21 cellular contexts compared by ENCODE assay signal in genomic region chr18:59649575-59649974, GRCh38. TPM values are rescaled to one million over a fixed set of nuclear protein-coding genes. Genes with fewer than 3 reads are reported as not detected.
"Had no signal": no experiment of that assay in that cellular context is flagged by ENCODE, and none has a peak within 500 bp of the region (broad histone marks: within the 10 kb centered on the region; RNA-seq: fewer than 3 reads in every experiment).

No MANE protein-coding gene starts in this region.

- H3K4me3 ChIP-seq: left lung, lung, right lobe of liver, thoracic aorta, upper lobe of left lung had no signal

- H3K9ac ChIP-seq: parathyroid adenoma had no signal

- H3K9me3 ChIP-seq: left lung, neutrophil, right lobe of liver, thoracic aorta, upper lobe of left lung had no signal

- H3K36me3 Mint-ChIP-seq: activated naive CD4-positive, alpha-beta T cell treated with anti-CD3 and anti-CD28 coated beads, Interleukin-2, amount 10 ng/mL, durations not matched to agents 7 days and 5 days; natural killer cell had no signal

- DNase-seq: activated CD4-positive, alpha-beta memory T cell treated with anti-CD3 and anti-CD28 coated beads, Interleukin-2, amount 10 ng/mL, durations not matched to agents 7 days and 5 days; activated CD4-positive, alpha-beta T cell treated with anti-CD3 and anti-CD28 coated beads for 4 hours; activated CD4-positive, CD25-positive, alpha-beta regulatory T cell; activated effector memory CD4-positive, alpha-beta T cell treated with anti-CD3 and anti-CD28 coated beads, Interleukin-2, amount 50 U/mL, for 16 hours; activated naive CD4-positive, alpha-beta T cell treated with anti-CD3 and anti-CD28 coated beads, Interleukin-2, amount 10 ng/mL, durations not matched to agents 7 days and 5 days; amygdala; cortex of kidney; left lung; natural killer cell; right lobe of liver; stimulated activated CD4-positive, alpha-beta T cell treated with anti-CD3 and anti-CD28 coated beads, Interleukin-4, amount 100 ng/mL, for 24 hours; stimulated activated naive CD4-positive, alpha-beta T cell treated with Interleukin-2 at 50 U/mL for 16 hours; SW 1271; T-helper 17 cell; upper lobe of left lung had no signal

- H3K9me3 Mint-ChIP-seq: activated CD4-positive, alpha-beta memory T cell treated with anti-CD3 and anti-CD28 coated beads, Interleukin-2, amount 10 ng/mL, durations not matched to agents 7 days and 5 days; activated naive CD4-positive, alpha-beta T cell treated with anti-CD3 and anti-CD28 coated beads, Interleukin-2, amount 10 ng/mL, durations not matched to agents 7 days and 5 days; natural killer cell had no signal

- H3K27me3 ChIP-seq: left lung, neutrophil, right lobe of liver, upper lobe of left lung had no signal

- FAIRE-seq: bronchial epithelial cell had no signal

- H2AFZ ChIP-seq: parathyroid adenoma had no signal

- H3K4me1 ChIP-seq: left lung, parathyroid adenoma, right lobe of liver, upper lobe of left lung had no signal

- ATAC-seq: left lung, natural killer cell, right lobe of liver, T-helper 17 cell had no signal

- H3K27ac ChIP-seq: epithelial cell of prostate, left lung, neutrophil, parathyroid adenoma, right lobe of liver, thoracic aorta, upper lobe of left lung had no signal

- H3K27ac Mint-ChIP-seq: activated CD4-positive, alpha-beta memory T cell treated with anti-CD3 and anti-CD28 coated beads, Interleukin-2, amount 10 ng/mL, durations not matched to agents 7 days and 5 days; activated naive CD4-positive, alpha-beta T cell treated with anti-CD3 and anti-CD28 coated beads, Interleukin-2, amount 10 ng/mL, durations not matched to agents 7 days and 5 days; natural killer cell; T-helper 17 cell had no signal

- H3K79me2 ChIP-seq: parathyroid adenoma had no signal

- H3K4me3 Mint-ChIP-seq: activated CD4-positive, alpha-beta memory T cell treated with anti-CD3 and anti-CD28 coated beads, Interleukin-2, amount 10 ng/mL, durations not matched to agents 7 days and 5 days; activated naive CD4-positive, alpha-beta T cell treated with anti-CD3 and anti-CD28 coated beads, Interleukin-2, amount 10 ng/mL, durations not matched to agents 7 days and 5 days; natural killer cell; T-helper 17 cell had no signal

- H3K27me3 Mint-ChIP-seq: activated CD4-positive, alpha-beta memory T cell treated with anti-CD3 and anti-CD28 coated beads, Interleukin-2, amount 10 ng/mL, durations not matched to agents 7 days and 5 days; activated naive CD4-positive, alpha-beta T cell treated with anti-CD3 and anti-CD28 coated beads, Interleukin-2, amount 10 ng/mL, durations not matched to agents 7 days and 5 days had no signal

- H3K4me1 Mint-ChIP-seq: activated CD4-positive, alpha-beta memory T cell treated with anti-CD3 and anti-CD28 coated beads, Interleukin-2, amount 10 ng/mL, durations not matched to agents 7 days and 5 days; activated naive CD4-positive, alpha-beta T cell treated with anti-CD3 and anti-CD28 coated beads, Interleukin-2, amount 10 ng/mL, durations not matched to agents 7 days and 5 days; natural killer cell; T-helper 17 cell had no signal

- H3K36me3 ChIP-seq: left lung, neutrophil, right lobe of liver, thoracic aorta, upper lobe of left lung had no signal

RNA-seq across cellular contexts. Expression of gene CCBE1, which starts 47.6 kb away (rescaled TPM):
- total RNA-seq: activated CD4-positive, alpha-beta memory T cell treated with anti-CD3 and anti-CD28 coated beads, Interleukin-2, amount 10 ng/mL, durations not matched to agents 7 days and 5 days; T-helper 17 cell had no signal
